ENCODE assay signal across 7 cellular contexts in genomic region chr5:152349683-152350526, GRCh38. TPM values are rescaled to one million over a fixed set of nuclear protein-coding genes. Genes with fewer than 3 reads are reported as not detected.
DNase-seq lines count a peak whose midpoint lies in the region; ATAC-seq and TF ChIP-seq lines count a peak whose summit lies in the region.

No MANE protein-coding gene starts in this region.

- DNase-seq in EL, result peak; percentile 23
- peak; percentile 3 for DNase-seq in RPMI7951 (ENCODE audit: low read depth)
- DNase-seq in chondrocyte (ENCODE audit: low spot score), result no peak
- DNase-seq in lung microvascular endothelial cell (ENCODE audit: low read depth in 2 of 2), result peak; percentile 11 to 32
- DNase-seq in NK-92 treated with Interleukin-12 subunit alpha and Interleukin-12 subunit beta, amount 100 ng/mL, for 24 hours (lab: John Stamatoyannopoulos, UW), result no peak

- TF ChIP-seq CTCF in chondrocyte (IDR thresholded peaks at IDR 0.05), result peak; percentile 84

- no peak overlapping the region for H3K4me3 Mint-ChIP-seq in chondrocyte (ENCODE audit: unreplicated experiment)

- H3K27me3 Mint-ChIP-seq in chondrocyte (ENCODE audit: low read depth), result peaks cover 14% of the 10 kb centered on the region

- ATAC-seq in GM19455 (IDR thresholded peaks at IDR 0.05; ENCODE audit: unreplicated experiment) (peak; percentile 95), HG03460 (IDR thresholded peaks at IDR 0.05; ENCODE audit: unreplicated experiment) (peak; percentile 90)

- no peaks in the 10 kb centered on the region for H3K4me1 Mint-ChIP-seq in chondrocyte (ENCODE audit: low read depth)

- H3K27ac Mint-ChIP-seq in chondrocyte (ENCODE audit: unreplicated experiment), result no peak overlapping the region

- no peaks in the 10 kb centered on the region for H3K9me3 Mint-ChIP-seq in chondrocyte (ENCODE audit: low read depth)

- H3K36me3 Mint-ChIP-seq in chondrocyte (ENCODE audit: low read depth), result no peaks in the 10 kb centered on the region

RNA-seq across cellular contexts. Expression of gene NMUR2, which starts 55.2 kb away (rescaled TPM):
- not detected in 2 replicates for total RNA-seq in RPMI7951 (2014; rRNA removed; shearing (Covaris generic))
- total RNA-seq in chondrocyte (not detected in 3 replicates), lung microvascular endothelial cell (not detected in 2 replicates)

Comparison
In these comparisons a context has a peak if more than half of its experiments do, and no peak if none do; other contexts are left out.
1. DNase-seq: peak in EL (single experiment), RPMI7951 (single experiment) and lung microvascular endothelial cell (2 of 2); none in chondrocyte (single experiment) and NK-92 treated with Interleukin-12 subunit alpha and Interleukin-12 subunit beta, amount 100 ng/mL, for 24 hours (single experiment).